27 cellular contexts compared by ENCODE assay signal in the genomic region with DNA sequence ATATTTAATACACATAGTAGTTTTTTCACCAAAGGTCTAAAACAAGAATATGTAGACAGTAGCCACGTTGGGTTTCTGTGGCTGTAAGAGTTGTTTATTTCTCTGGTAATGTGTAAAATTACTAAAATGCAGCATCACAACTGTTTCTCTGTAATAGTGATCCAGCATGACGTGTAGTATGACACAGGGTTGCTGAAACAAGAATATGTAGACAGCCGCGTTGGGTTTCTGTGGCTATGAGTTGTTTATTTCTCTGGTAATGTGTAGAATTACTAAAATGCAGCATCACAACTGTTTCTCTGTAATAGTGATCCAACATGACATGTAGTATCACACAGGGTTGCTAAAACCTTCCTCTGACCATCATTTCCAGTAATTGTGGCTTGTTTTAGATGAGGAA.
"Had no signal": no experiment of that assay in that cellular context is flagged by ENCODE, and none has a peak within 500 bp of the region (broad histone marks: within the 10 kb centered on the region; RNA-seq: fewer than 3 reads in every experiment).

No MANE protein-coding gene starts in this region.

- ATAC-seq: activated naive CD4-positive, alpha-beta T cell treated with anti-CD3 and anti-CD28 coated beads, Interleukin-2, amount 50 U/mL, for 72 hours; activated T-cell treated with anti-CD3 and anti-CD28 coated beads, Interleukin-2, amount 50 U/mL, for 72 hours; effector memory CD8-positive, alpha-beta T cell had no signal

- H3K27ac Mint-ChIP-seq: activated CD4-positive, alpha-beta memory T cell treated with anti-CD3 and anti-CD28 coated beads, Interleukin-2, amount 10 ng/mL, durations not matched to agents 7 days and 5 days; activated CD4-positive, alpha-beta T cell treated with anti-CD3 and anti-CD28 coated beads, Interleukin-2, amount 10 ng/mL, durations not matched to agents 7 days and 5 days; activated naive CD4-positive, alpha-beta T cell treated with anti-CD3 and anti-CD28 coated beads, Interleukin-2, amount 10 ng/mL, durations not matched to agents 7 days and 5 days; activated naive CD4-positive, alpha-beta T cell treated with anti-CD3 and anti-CD28 coated beads, Interleukin-2, amount 50 U/mL, for 72 hours; activated naive CD8-positive, alpha-beta T cell treated with anti-CD3 and anti-CD28 coated beads, Interleukin-2, amount 10 ng/mL, durations not matched to agents 7 days and 5 days; activated T-cell treated with anti-CD3 and anti-CD28 coated beads, Interleukin-2, amount 50 U/mL, for 24 hours; activated T-cell treated with anti-CD3 and anti-CD28 coated beads, Interleukin-2, amount 50 U/mL, for 72 hours; dendritic cell treated with granulocyte-macrophage colony-stimulating factor and Interleukin-4, amounts not matched to agents 40 ng/mL and 50 ng/mL, for 4 days; effector memory CD8-positive, alpha-beta T cell had no signal

- H3K27me3 ChIP-seq: brain microvascular endothelial cell, esophagus squamous epithelium had no signal

- H3K4me1 Mint-ChIP-seq: activated CD4-positive, alpha-beta memory T cell treated with anti-CD3 and anti-CD28 coated beads, Interleukin-2, amount 10 ng/mL, durations not matched to agents 7 days and 5 days; activated CD4-positive, alpha-beta T cell treated with anti-CD3 and anti-CD28 coated beads, Interleukin-2, amount 10 ng/mL, durations not matched to agents 7 days and 5 days; activated naive CD4-positive, alpha-beta T cell treated with anti-CD3 and anti-CD28 coated beads, Interleukin-2, amount 10 ng/mL, durations not matched to agents 7 days and 5 days; activated naive CD8-positive, alpha-beta T cell treated with anti-CD3 and anti-CD28 coated beads, Interleukin-2, amount 10 ng/mL, durations not matched to agents 7 days and 5 days; central memory CD8-positive, alpha-beta T cell had no signal

- H3K27ac ChIP-seq: brain microvascular endothelial cell, coronary artery, esophagus squamous epithelium had no signal

- H3K36me3 Mint-ChIP-seq: activated naive CD4-positive, alpha-beta T cell treated with anti-CD3 and anti-CD28 coated beads, Interleukin-2, amount 10 ng/mL, durations not matched to agents 7 days and 5 days; activated naive CD4-positive, alpha-beta T cell treated with anti-CD3 and anti-CD28 coated beads, Interleukin-2, amount 50 U/mL, for 72 hours; activated naive CD8-positive, alpha-beta T cell treated with anti-CD3 and anti-CD28 coated beads, Interleukin-2, amount 10 ng/mL, durations not matched to agents 7 days and 5 days had no signal

- DNase-seq: activated CD4-positive, alpha-beta memory T cell treated with anti-CD3 and anti-CD28 coated beads, Interleukin-2, amount 10 ng/mL, durations not matched to agents 7 days and 5 days; activated CD4-positive, alpha-beta T cell treated with anti-CD3 and anti-CD28 coated beads for 4 hours; activated CD4-positive, alpha-beta T cell treated with anti-CD3 and anti-CD28 coated beads, Interleukin-2, amount 10 ng/mL, durations not matched to agents 7 days and 5 days; activated CD4-positive, alpha-beta T cell treated with anti-CD3 and anti-CD28 coated beads, Interleukin-2, amount 50 U/mL, for 4 hours; activated CD4-positive, CD25-positive, alpha-beta regulatory T cell; activated CD4-positive, CD25-positive, alpha-beta regulatory T cell treated with anti-CD3 and anti-CD28 coated beads, Interleukin-2, amount 50 U/mL, for 72 hours; activated CD8-positive, alpha-beta memory T cell treated with anti-CD3 and anti-CD28 coated beads, Interleukin-2, amount 50 U/mL, for 48 hours; activated gamma-delta T cell; activated naive CD4-positive, alpha-beta T cell; activated naive CD4-positive, alpha-beta T cell treated with anti-CD3 and anti-CD28 coated beads, Interleukin-2, amount 10 ng/mL, durations not matched to agents 7 days and 5 days; activated naive CD8-positive, alpha-beta T cell treated with anti-CD3 and anti-CD28 coated beads, Interleukin-2, amount 10 ng/mL, durations not matched to agents 7 days and 5 days; activated T-cell treated with anti-CD3 and anti-CD28 coated beads for 4 hours; activated T-cell treated with anti-CD3 and anti-CD28 coated beads, Interleukin-2, amount 50 U/mL, for 24 hours; activated T-cell treated with anti-CD3 and anti-CD28 coated beads, Interleukin-2, amount 50 U/mL, for 72 hours; amniotic stem cell; anterior cingulate cortex; brain microvascular endothelial cell; effector CD4-positive, alpha-beta T cell; effector memory CD8-positive, alpha-beta T cell; erythroblast; esophagus squamous epithelium; head of caudate nucleus; T-helper 2 cell had no signal

- H3K4me3 ChIP-seq: coronary artery, esophagus squamous epithelium had no signal

- H3K27me3 Mint-ChIP-seq: activated CD4-positive, alpha-beta memory T cell treated with anti-CD3 and anti-CD28 coated beads, Interleukin-2, amount 10 ng/mL, durations not matched to agents 7 days and 5 days; activated CD4-positive, alpha-beta T cell treated with anti-CD3 and anti-CD28 coated beads, Interleukin-2, amount 10 ng/mL, durations not matched to agents 7 days and 5 days; activated naive CD4-positive, alpha-beta T cell treated with anti-CD3 and anti-CD28 coated beads, Interleukin-2, amount 10 ng/mL, durations not matched to agents 7 days and 5 days; activated naive CD8-positive, alpha-beta T cell treated with anti-CD3 and anti-CD28 coated beads, Interleukin-2, amount 10 ng/mL, durations not matched to agents 7 days and 5 days; activated T-cell treated with anti-CD3 and anti-CD28 coated beads, Interleukin-2, amount 50 U/mL, for 24 hours; central memory CD8-positive, alpha-beta T cell; dendritic cell treated with granulocyte-macrophage colony-stimulating factor and Interleukin-4, amounts not matched to agents 40 ng/mL and 50 ng/mL, for 4 days; effector memory CD8-positive, alpha-beta T cell had no signal

- H3K4me3 Mint-ChIP-seq: activated CD4-positive, alpha-beta memory T cell treated with anti-CD3 and anti-CD28 coated beads, Interleukin-2, amount 10 ng/mL, durations not matched to agents 7 days and 5 days; activated CD4-positive, alpha-beta T cell treated with anti-CD3 and anti-CD28 coated beads, Interleukin-2, amount 10 ng/mL, durations not matched to agents 7 days and 5 days; activated naive CD4-positive, alpha-beta T cell treated with anti-CD3 and anti-CD28 coated beads, Interleukin-2, amount 10 ng/mL, durations not matched to agents 7 days and 5 days; activated naive CD8-positive, alpha-beta T cell treated with anti-CD3 and anti-CD28 coated beads, Interleukin-2, amount 10 ng/mL, durations not matched to agents 7 days and 5 days; activated T-cell treated with anti-CD3 and anti-CD28 coated beads, Interleukin-2, amount 50 U/mL, for 24 hours; activated T-cell treated with anti-CD3 and anti-CD28 coated beads, Interleukin-2, amount 50 U/mL, for 72 hours; central memory CD8-positive, alpha-beta T cell; dendritic cell treated with granulocyte-macrophage colony-stimulating factor and Interleukin-4, amounts not matched to agents 40 ng/mL and 50 ng/mL, for 4 days; effector memory CD8-positive, alpha-beta T cell had no signal

- H3K9me3 Mint-ChIP-seq: activated CD4-positive, alpha-beta memory T cell treated with anti-CD3 and anti-CD28 coated beads, Interleukin-2, amount 10 ng/mL, durations not matched to agents 7 days and 5 days; activated naive CD8-positive, alpha-beta T cell treated with anti-CD3 and anti-CD28 coated beads, Interleukin-2, amount 10 ng/mL, durations not matched to agents 7 days and 5 days; central memory CD8-positive, alpha-beta T cell; dendritic cell treated with granulocyte-macrophage colony-stimulating factor and Interleukin-4, amounts not matched to agents 40 ng/mL and 50 ng/mL, for 4 days; effector memory CD8-positive, alpha-beta T cell had no signal

- H3K9me3 ChIP-seq: esophagus squamous epithelium had no signal
